ENCODE assay signal across 8 cellular contexts in the genomic region with DNA sequence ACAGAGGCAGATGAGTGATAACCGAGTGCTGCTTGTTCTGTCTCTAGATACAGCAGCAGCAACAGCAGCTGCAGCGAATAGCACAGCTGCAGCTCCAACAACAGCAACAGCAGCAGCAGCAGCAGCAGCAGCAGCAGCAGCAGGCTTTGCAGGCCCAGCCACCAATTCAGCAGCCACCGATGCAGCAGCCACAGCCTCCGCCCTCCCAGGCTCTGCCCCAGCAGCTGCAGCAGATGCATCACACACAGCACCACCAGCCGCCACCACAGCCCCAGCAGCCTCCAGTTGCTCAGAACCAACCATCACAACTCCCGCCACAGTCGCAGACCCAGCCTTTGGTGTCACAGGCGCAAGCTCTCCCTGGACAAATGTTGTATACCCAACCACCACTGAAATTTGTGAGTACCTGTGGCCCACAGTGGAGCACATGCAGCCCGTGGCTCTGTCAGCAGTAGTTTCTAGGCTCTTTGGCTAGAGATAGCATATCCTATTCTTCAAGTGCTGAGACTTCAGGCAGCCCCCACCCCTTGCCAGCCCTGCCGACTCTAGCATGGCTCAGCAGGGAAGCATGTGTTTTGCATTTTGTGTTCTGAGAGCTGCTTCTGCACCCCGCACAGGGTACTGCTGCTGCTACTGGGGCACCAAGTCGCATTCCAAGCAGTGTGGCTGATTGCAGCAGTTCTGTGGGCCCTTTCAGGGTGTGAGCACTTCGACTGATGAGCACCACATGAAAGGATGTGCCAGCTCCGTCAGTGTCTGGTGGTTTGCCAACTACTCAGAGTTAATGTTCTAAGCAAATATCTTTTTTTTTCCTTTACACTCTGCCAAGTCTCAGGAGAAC.
DNase-seq lines count a peak whose midpoint lies in the region; ATAC-seq and TF ChIP-seq lines count a peak whose summit lies in the region.

No MANE protein-coding gene starts in this region.

- peak; percentile 20 for ATAC-seq in stimulated activated naive CD8-positive, alpha-beta T cell treated with anti-CD3 and anti-CD28 coated beads, Interleukin-15, Interleukin-2, amounts not matched to agents 100 U/mL and 50 U/mL, for 24 hours
- no peak for ATAC-seq in HG02970 (IDR thresholded peaks at IDR 0.05; ENCODE audit: low FRiP score, unreplicated experiment)
- no peak for ATAC-seq in GM19023 (IDR thresholded peaks at IDR 0.05; ENCODE audit: unreplicated experiment)

- H3K4me3 ChIP-seq in LNCaP clone FGC (ENCODE audit: low read depth, low read length): no peak overlapping the region

- no peak for TF ChIP-seq CTCF in LNCaP clone FGC (IDR thresholded peaks at IDR 0.05; ENCODE audit: control insufficient read depth, extremely low read depth, insufficient read depth)

- DNase-seq in LNCaP clone FGC (ENCODE audit: low read depth) (peak; percentile 69), glomerular visceral epithelial cell (ENCODE audit: extremely low spot score) (peak; percentile 82), DMS 273 treated with DMSO at 0.1 percent for 48 hours (lab: John Stamatoyannopoulos, UW) (no peak)
- peak; percentile 83 for DNase-seq in activated effector memory CD4-positive, alpha-beta T cell treated with anti-CD3 and anti-CD28 coated beads, Interleukin-2, amount 50 U/mL, for 16 hours
- peak; percentile 38 for DNase-seq in stimulated activated naive CD8-positive, alpha-beta T cell treated with anti-CD3 and anti-CD28 coated beads, Interleukin-15, Interleukin-2, amounts not matched to agents 100 U/mL and 50 U/mL, for 24 hours
- no peak for DNase-seq in NK-92 treated with Interleukin-12 subunit alpha and Interleukin-12 subunit beta, amount 100 ng/mL, for 24 hours (lab: John Stamatoyannopoulos, UW)

Comparison
In these comparisons a context has a peak if more than half of its experiments do, and no peak if none do; other contexts are left out.
1. DNase-seq: peak in LNCaP clone FGC (single experiment), activated effector memory CD4-positive, alpha-beta T cell treated with anti-CD3 and anti-CD28 coated beads, Interleukin-2, amount 50 U/mL, for 16 hours (single experiment), glomerular visceral epithelial cell (single experiment) and stimulated activated naive CD8-positive, alpha-beta T cell treated with anti-CD3 and anti-CD28 coated beads, Interleukin-15, Interleukin-2, amounts not matched to agents 100 U/mL and 50 U/mL, for 24 hours (single experiment); none in NK-92 treated with Interleukin-12 subunit alpha and Interleukin-12 subunit beta, amount 100 ng/mL, for 24 hours (single experiment) and DMS 273 treated with DMSO at 0.1 percent for 48 hours (single experiment).